Comparison of ENCODE assay signal across 8 cellular contexts in the genomic region with DNA sequence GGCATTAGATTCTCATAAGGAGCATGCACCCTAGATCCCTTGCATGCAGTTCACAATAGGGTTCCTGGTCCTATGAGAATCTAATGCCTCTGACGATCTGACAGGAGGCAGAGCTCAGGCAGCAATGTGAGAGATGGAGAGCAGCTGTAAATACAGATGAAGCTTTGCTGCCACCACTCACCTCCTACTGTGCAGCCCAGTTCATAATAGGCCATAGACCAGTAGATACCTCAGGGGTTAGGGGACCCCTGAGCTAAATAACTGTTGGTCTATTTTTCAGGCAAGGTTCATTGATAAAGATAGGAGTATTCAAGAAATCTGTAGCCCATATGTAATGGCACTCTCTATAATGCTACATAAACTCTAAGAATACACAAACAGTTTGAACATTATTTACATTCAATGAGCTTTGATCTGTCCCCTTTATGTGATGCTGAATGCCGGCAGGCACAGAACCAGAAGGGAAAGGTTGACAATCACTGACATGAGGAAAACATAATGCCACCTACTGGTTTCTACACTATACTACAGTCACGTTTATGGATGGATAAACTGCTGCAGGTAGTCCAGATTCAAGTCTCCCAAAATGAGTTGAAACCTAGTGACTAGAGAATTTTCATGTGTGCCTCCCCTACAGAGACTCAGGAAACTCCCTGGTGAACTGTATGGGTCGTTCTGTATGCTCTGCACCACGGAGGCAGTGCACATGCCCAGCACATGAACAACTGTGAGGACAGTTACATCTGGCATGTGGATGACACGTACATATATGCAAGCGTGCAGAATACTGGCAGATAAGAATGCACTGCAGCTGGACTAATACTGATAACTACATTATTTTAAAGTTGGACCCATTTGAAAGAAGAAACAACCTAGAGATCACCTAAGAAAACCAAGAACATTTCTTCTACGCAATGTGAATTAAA.
DNase-seq lines count a peak whose midpoint lies in the region; ATAC-seq and TF ChIP-seq lines count a peak whose summit lies in the region.

No MANE protein-coding gene starts in this region.

- H3K9me3 Mint-ChIP-seq in CD14-positive monocyte (peaks cover 0 to 4% (median 0%) of the 10 kb centered on the region in 7 donors), brain (peaks cover 0 to 2% (median 0%) of the 10 kb centered on the region in 5 experiments)

- H3K4me3 Mint-ChIP-seq in CD14-positive monocyte (no peak overlapping the region), brain (no peak overlapping the region)

- H3K4me1 Mint-ChIP-seq in CD14-positive monocyte (no peaks in the 10 kb centered on the region), brain (peaks cover 38% of the 10 kb centered on the region)

- no peak overlapping the region for H3K27ac Mint-ChIP-seq in CD14-positive monocyte
- H3K27ac Mint-ChIP-seq in brain: peak overlapping the region in 2 of 5 experiments; percentile 29 to 51

- H3K27me3 Mint-ChIP-seq in CD14-positive monocyte (ENCODE audit: low read depth in 3 of 3) (no peaks in the 10 kb centered on the region), brain (no peaks in the 10 kb centered on the region)

- DNase-seq in CD14-positive monocyte (ENCODE audit: low spot score) (no peak), NCI-H345 (lab: John Stamatoyannopoulos, UW) (peak; percentile 38), left kidney (ENCODE audit: low read depth, low spot score) (peak; percentile 63), omental fat pad (ENCODE audit: low spot score) (no peak)
- DNase-seq in NK-92 treated with Interleukin-12 subunit alpha and Interleukin-12 subunit beta, amount 100 ng/mL, for 24 hours (lab: John Stamatoyannopoulos, UW): no peak

- ATAC-seq in GM18868 (IDR thresholded peaks at IDR 0.05; ENCODE audit: unreplicated experiment): peak; percentile 92
- ATAC-seq in HG03097 (IDR thresholded peaks at IDR 0.05; ENCODE audit: low FRiP score, unreplicated experiment): peak; percentile 84
- no peak for ATAC-seq in omental fat pad (ENCODE audit: low FRiP score)

- peaks cover 5 to 8% of the 10 kb centered on the region in 2 donors for H3K36me3 Mint-ChIP-seq in CD14-positive monocyte
- H3K36me3 Mint-ChIP-seq in brain: peaks cover 65% of the 10 kb centered on the region

- TF ChIP-seq CTCF in CD14-positive monocyte (IDR thresholded peaks at IDR 0.05) (peak; percentile 76), brain (conservative IDR thresholded peaks at IDR 0.05) (peak; percentile 52 to 66), omental fat pad (IDR thresholded peaks at IDR 0.05) (peak in 1 of 3 donors; percentile 25)

- intact Hi-C loops in CD14-positive monocyte (cut with micrococcal nuclease): no loop called here

Comparison
In these comparisons a context has a peak if more than half of its experiments do, and no peak if none do; other contexts are left out.
1. DNase-seq: peak in NCI-H345 (single experiment) and left kidney (single experiment); none in CD14-positive monocyte (single experiment), omental fat pad (single experiment) and NK-92 treated with Interleukin-12 subunit alpha and Interleukin-12 subunit beta, amount 100 ng/mL, for 24 hours (single experiment).